8 cellular contexts compared by ENCODE assay signal in the genomic region with DNA sequence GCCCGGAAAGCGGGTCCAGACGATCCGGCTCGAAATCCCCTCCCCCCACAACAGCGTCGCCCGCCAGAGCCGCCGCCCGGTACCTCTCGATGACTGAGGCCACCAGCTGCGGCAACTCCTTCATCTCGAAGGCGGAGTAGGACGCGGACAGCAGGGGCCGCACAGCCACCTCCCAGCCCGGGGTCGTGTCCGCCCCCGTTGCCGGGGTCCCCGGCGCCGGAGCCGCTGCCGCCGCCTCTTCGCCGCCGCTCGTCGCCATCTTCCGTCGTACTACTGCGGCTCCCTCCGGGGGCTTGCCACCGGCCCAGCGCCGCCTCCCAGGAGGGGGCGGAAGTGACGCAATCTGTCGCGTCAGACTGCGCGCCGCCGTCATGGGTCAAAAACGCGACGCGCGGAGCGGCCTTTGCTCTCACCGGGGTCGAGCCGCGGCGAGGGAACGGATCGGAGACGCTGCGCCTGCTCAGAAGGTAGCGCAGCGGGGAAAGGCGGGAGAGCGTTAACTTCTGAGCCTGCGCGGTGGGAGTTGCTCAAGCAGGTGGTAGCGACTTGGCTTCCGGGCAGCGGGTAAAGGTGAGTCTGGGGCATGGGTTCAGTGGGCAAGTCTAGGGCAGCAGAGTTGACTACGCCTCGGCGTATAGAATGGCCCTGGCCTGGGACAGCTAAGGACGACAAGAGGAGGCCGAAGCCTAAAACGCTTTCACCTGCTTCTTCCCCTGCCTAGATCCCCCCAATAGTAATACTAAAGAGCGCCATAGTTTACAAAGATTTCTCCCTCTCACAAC. TPM values are rescaled to one million over a fixed set of nuclear protein-coding genes. Genes with fewer than 3 reads are reported as not detected.
A peak's percentile ranks its signal among the peaks of the same experiment; 100 is the strongest.
DNase-seq lines count a peak whose midpoint lies in the region; ATAC-seq, FAIRE-seq and TF ChIP-seq lines count a peak whose summit lies in the region.

A gene (minus strand): TSS at position 277 of the 782 bp plus-strand sequence. CDS start 18 bp downstream, at position 259.

- no TSS peak for BruUV-seq in OCI-LY7 (replicated peaks; lab: Mats Ljungman, UMichigan)

- peak within 1 kb of the TSS; percentile 90 for H3K4me2 ChIP-seq in OCI-LY7 (ENCODE audit: low read length)

- no peaks in the 10 kb centered on the region for H3K9me2 ChIP-seq in OCI-LY7 (ENCODE audit: insufficient read depth, low read length)

- peaks cover 54% of the 10 kb centered on the region for H3K36me3 ChIP-seq in OCI-LY7 (ENCODE audit: insufficient read depth, low read length)

- peak within 1 kb of the TSS; percentile 92 for H3K4me3 ChIP-seq in OCI-LY7 (ENCODE audit: low read depth, low read length, poor library complexity, severe bottlenecking)
- H3K4me3 ChIP-seq in mononuclear cell (ENCODE audit: low read length): peak within 1 kb of the TSS; percentile 75

- H3K27me3 ChIP-seq in mononuclear cell (ENCODE audit: insufficient read depth, low read length): no peaks in the 10 kb centered on the region

- no peak for FAIRE-seq in D721Med (lab: Jason Lieb, UNC)

- peak within 1 kb of the TSS; percentile 78 for H3K27ac ChIP-seq in OCI-LY7 (ENCODE audit: low read depth, low read length, poor library complexity, severe bottlenecking)

- H3K9me3 ChIP-seq in OCI-LY7 (ENCODE audit: low read length): no peaks in the 10 kb centered on the region
- no peaks in the 10 kb centered on the region for H3K9me3 ChIP-seq in mononuclear cell (ENCODE audit: low read depth, low read length)

- POLR2A ChIA-PET in OCI-LY7 (lab: Charles Lee): interaction anchor here (0.5 to 1.2 kb wide), 2 partner anchors 41 to 42 kb away, joined by 3 to 6 read pairs; a partner anchor contains a TSS

- TF ChIP-seq CTCF in D721Med (IDR thresholded peaks at IDR 0.05; ENCODE audit: insufficient read depth, missing control alignments): no peak
- TF ChIP-seq CTCF in OCI-LY7 (conservative IDR thresholded peaks at IDR 0.05; ENCODE audit: low read length): no peak

- ATAC-seq in GM21526 (IDR thresholded peaks at IDR 0.05; ENCODE audit: low FRiP score, unreplicated experiment): peak; percentile 72

- H3K4me1 ChIP-seq in OCI-LY7 (ENCODE audit: insufficient read depth, low read length, poor library complexity, severe bottlenecking): peaks cover 52% of the 10 kb centered on the region
- peaks cover 54% of the 10 kb centered on the region for H3K4me1 ChIP-seq in mononuclear cell (ENCODE audit: insufficient read depth, low read length)

- DNase-seq in D721Med (ENCODE audit: insufficient read length, low spot score) (peak; percentile 24), HuH-7.5 (ENCODE audit: low spot score) (peak; percentile 70), OCI-LY7 (ENCODE audit: low spot score) (peak; percentile 97), activated T-cell treated with anti-CD3 and anti-CD28 coated beads for 24 hours (ENCODE audit: low read depth) (peak; percentile 98), epidermal melanocyte (ENCODE audit: insufficient read length, low spot score) (peak; percentile 82)
- peak; percentile 90 to 95 for DNase-seq in stimulated activated CD8-positive, alpha-beta memory T cell treated with anti-CD3 and anti-CD28 coated beads, Interleukin-4, amount 100 ng/mL, for 1 hour (ENCODE audit: low read depth in 2 of 2, low spot score in 1 of 2)

- H4K20me1 ChIP-seq in OCI-LY7 (ENCODE audit: insufficient read depth, low read length): peaks cover 27% of the 10 kb centered on the region

- CTCF ChIA-PET in OCI-LY7 (lab: Charles Lee; ENCODE audit: unreplicated experiment): no interaction called here

- intact Hi-C loops in OCI-LY7 (cut with micrococcal nuclease; ENCODE audit: unreplicated experiment): loop anchor here (1.0 kb wide), 1 partner anchor 41 kb away; a partner anchor contains a TSS

- H2AFZ ChIP-seq in OCI-LY7 (ENCODE audit: low read length): peak within 1 kb of the TSS; percentile 65

- peaks cover 93% of the 10 kb centered on the region for H3K79me2 ChIP-seq in OCI-LY7 (ENCODE audit: insufficient read depth, low read depth, low read length)

RNA-seq across cellular contexts. Expression of the gene that starts here (rescaled TPM):
- 92.9 and 121 TPM in 2 replicates for total RNA-seq in OCI-LY7 (2014; rRNA removed; shearing (Covaris generic))
- total RNA-seq in OCI-LY7 (2022): 126 and 150 TPM in 2 replicates
- 164 TPM for total RNA-seq in mononuclear cell

Comparison
In these comparisons a context has a peak if more than half of its experiments do, and no peak if none do; other contexts are left out.
1. Peak in every context shown above with its lines: DNase-seq, ATAC-seq, H3K4me3 ChIP-seq and H3K27ac ChIP-seq.
2. DNase-seq: peak in every context shown above with its lines; median percentile 98 in activated T-cell treated with anti-CD3 and anti-CD28 coated beads for 24 hours; 97 in OCI-LY7; 92 in stimulated activated CD8-positive, alpha-beta memory T cell treated with anti-CD3 and anti-CD28 coated beads, Interleukin-4, amount 100 ng/mL, for 1 hour; 82 in epidermal melanocyte; 70 in HuH-7.5; 24 in D721Med.